9 cellular contexts compared by ENCODE assay signal in genomic region chr5:143923634-143924265, GRCh38.
DNase-seq lines count a peak whose midpoint lies in the region; ATAC-seq and TF ChIP-seq lines count a peak whose summit lies in the region.
"Had no signal": no experiment of that assay in that cellular context is flagged by ENCODE, and none has a peak within 500 bp of the region (broad histone marks: within the 10 kb centered on the region; RNA-seq: fewer than 3 reads in every experiment).

No MANE protein-coding gene starts in this region.

- no peaks in the 10 kb centered on the region for H3K27me3 ChIP-seq in skeletal muscle satellite cell (ENCODE audit: control insufficient read depth, insufficient read depth, low read length)

- H3K4me1 ChIP-seq in skeletal muscle satellite cell (ENCODE audit: control insufficient read depth, insufficient read depth, low read length): peaks cover 44% of the 10 kb centered on the region

- no peak for TF ChIP-seq CTCF in cardiac fibroblast (IDR thresholded peaks at IDR 0.05; ENCODE audit: low read depth, low read length)
- TF ChIP-seq CTCF in GM10266 (IDR thresholded peaks at IDR 0.05; ENCODE audit: control insufficient read depth, insufficient read depth, low read depth, missing control alignments): no peak

- H3K4me3 ChIP-seq in cardiac fibroblast (replicated peaks in 1 of 2; ENCODE audit: low read depth in 2 of 2, low read length in 2 of 2) (no peak overlapping the region), skeletal muscle satellite cell (ENCODE audit: low read length) (peak overlapping the region; percentile 21)
- H3K4me3 ChIP-seq: SK-N-MC had no signal

- H3K9ac ChIP-seq in skeletal muscle satellite cell (ENCODE audit: low read depth, low read length): peak overlapping the region; percentile 69

- DNase-seq in HT1080 (ENCODE audit: low read depth) (peak; percentile 62), cardiac fibroblast (ENCODE audit: low read depth in 2 of 2) (peak; percentile 36 to 61), GM10266 (ENCODE audit: extremely low spot score) (no peak), germinal center (ENCODE audit: low spot score) (no peak)
- no peak for DNase-seq in activated effector memory CD4-positive, alpha-beta T cell treated with Interleukin-2 at 50 U/mL for 16 hours
- DNase-seq: NCI-H1694 treated with DMSO at 0.1 percent for 48 hours had no signal

- no peaks in the 10 kb centered on the region for H3K36me3 ChIP-seq in skeletal muscle satellite cell (ENCODE audit: insufficient read depth, low read length)

- peak; percentile 71 for ATAC-seq in GM19463 (IDR thresholded peaks at IDR 0.05; ENCODE audit: unreplicated experiment)

- H3K4me2 ChIP-seq in skeletal muscle satellite cell (ENCODE audit: low read length): peak overlapping the region; percentile 59

- no peaks in the 10 kb centered on the region for H3K9me3 ChIP-seq in skeletal muscle satellite cell (replicated peaks; ENCODE audit: low read length)

Comparison
In these comparisons a context has a peak if more than half of its experiments do, and no peak if none do; other contexts are left out.
1. DNase-seq: peak in HT1080 (single experiment) and cardiac fibroblast (2 of 2); none in GM10266 (single experiment), germinal center (single experiment) and activated effector memory CD4-positive, alpha-beta T cell treated with Interleukin-2 at 50 U/mL for 16 hours (single experiment).